Comparison of ENCODE assay signal across 21 cellular contexts in the genomic region with DNA sequence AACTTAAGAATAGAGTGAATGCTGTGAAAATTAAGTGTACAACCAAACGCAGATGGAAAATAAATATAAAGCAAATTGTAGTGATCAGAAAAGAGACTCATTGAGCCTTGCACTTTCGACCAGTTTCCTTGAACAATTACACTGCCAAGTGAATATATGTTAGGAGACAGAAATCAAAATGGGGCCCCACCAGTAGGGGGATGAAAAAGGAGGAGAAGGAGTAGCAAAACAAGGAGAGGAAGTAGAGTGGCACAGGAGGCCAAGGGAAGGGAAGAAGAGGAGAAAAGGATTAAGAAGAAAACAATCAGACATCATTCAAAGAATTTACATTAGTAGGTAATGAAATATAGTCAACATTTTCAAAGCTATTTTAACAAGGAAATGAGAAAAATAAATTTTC.
DNase-seq lines count a peak whose midpoint lies in the region; ATAC-seq, FAIRE-seq and TF ChIP-seq lines count a peak whose summit lies in the region.
"Had no signal": no experiment of that assay in that cellular context is flagged by ENCODE, and none has a peak within 500 bp of the region (broad histone marks: within the 10 kb centered on the region; RNA-seq: fewer than 3 reads in every experiment).

No MANE protein-coding gene starts in this region.

- FAIRE-seq in TTC549 (lab: Jason Lieb, UNC), result peak; percentile 43

- H3K27me3 Mint-ChIP-seq in neural crest cell (ENCODE audit: low read depth), result no peaks in the 10 kb centered on the region
- H3K27me3 Mint-ChIP-seq: activated CD4-positive, alpha-beta T cell treated with anti-CD3 and anti-CD28 coated beads, Interleukin-2, amount 10 ng/mL, durations not matched to agents 7 days and 5 days; activated naive CD8-positive, alpha-beta T cell treated with anti-CD3 and anti-CD28 coated beads, Interleukin-2, amount 50 U/mL, for 24 hours; CD4-positive, alpha-beta T cell; naive B cell; stimulated activated memory B cell treated with anti-CD40 and anti-IgM and Interleukin-4, amounts not matched to agents 10 μg/mL and 1 μg/mL and 100 μg/mL, for 72 hours had no signal

- no peaks in the 10 kb centered on the region for H3K4me1 Mint-ChIP-seq in neural crest cell
- H3K4me1 Mint-ChIP-seq: activated CD4-positive, alpha-beta T cell treated with anti-CD3 and anti-CD28 coated beads, Interleukin-2, amount 10 ng/mL, durations not matched to agents 7 days and 5 days; activated naive CD8-positive, alpha-beta T cell treated with anti-CD3 and anti-CD28 coated beads, Interleukin-2, amount 50 U/mL, for 24 hours; mesothelial cell of epicardium; naive B cell; stimulated activated memory B cell treated with anti-CD40 and anti-IgM and Interleukin-4, amounts not matched to agents 10 μg/mL and 1 μg/mL and 100 μg/mL, for 72 hours had no signal

- H3K4me3 Mint-ChIP-seq in neural crest cell, result no peak overlapping the region
- H3K4me3 Mint-ChIP-seq: activated CD4-positive, alpha-beta T cell treated with anti-CD3 and anti-CD28 coated beads, Interleukin-2, amount 10 ng/mL, durations not matched to agents 7 days and 5 days; activated naive CD8-positive, alpha-beta T cell treated with anti-CD3 and anti-CD28 coated beads, Interleukin-2, amount 50 U/mL, for 24 hours; activated T-cell treated with anti-CD3 and anti-CD28 coated beads, Interleukin-2, amount 50 U/mL, for 4 hours; CD4-positive, alpha-beta T cell; mesothelial cell of epicardium; naive B cell; stimulated activated memory B cell treated with anti-CD40 and anti-IgM and Interleukin-4, amounts not matched to agents 10 μg/mL and 1 μg/mL and 100 μg/mL, for 72 hours had no signal

- ATAC-seq in GM18502 (IDR thresholded peaks at IDR 0.05; ENCODE audit: poor library complexity, unreplicated experiment), result no peak
- ATAC-seq: activated naive CD8-positive, alpha-beta T cell treated with anti-CD3 and anti-CD28 coated beads, Interleukin-2, amount 50 U/mL, for 24 hours; activated T-cell treated with anti-CD3 and anti-CD28 coated beads, Interleukin-2, amount 50 U/mL, for 4 hours; left ventricle myocardium superior; stimulated activated memory B cell treated with anti-CD40 and anti-IgM and Interleukin-4, amounts not matched to agents 10 μg/mL and 1 μg/mL and 100 μg/mL, for 72 hours had no signal

- H3K36me3 Mint-ChIP-seq in neural crest cell (ENCODE audit: low read depth), result no peaks in the 10 kb centered on the region
- H3K36me3 Mint-ChIP-seq: mesothelial cell of epicardium; naive B cell; stimulated activated memory B cell treated with anti-CD40 and anti-IgM and Interleukin-4, amounts not matched to agents 10 μg/mL and 1 μg/mL and 100 μg/mL, for 72 hours had no signal

- DNase-seq in DMS 273 (lab: John Stamatoyannopoulos, UW; ENCODE audit: unreplicated experiment), result peak; percentile 17
- no peak for DNase-seq in DMS 273 treated with DMSO at 0.1 percent for 48 hours (lab: John Stamatoyannopoulos, UW)
- DNase-seq in M059J (ENCODE audit: low read depth), result peak; percentile 2
- DNase-seq in neural crest cell (ENCODE audit: low read depth, low spot score), result no peak
- no peak for DNase-seq in NCI-H510A treated with DMSO at 0.1 percent for 48 hours (lab: John Stamatoyannopoulos, UW)
- DNase-seq in ecto neural progenitor cell (ENCODE audit: low spot score), result no peak
- DNase-seq: 8988T; activated CD4-positive, alpha-beta T cell treated with anti-CD3 and anti-CD28 coated beads, Interleukin-2, amount 10 ng/mL, durations not matched to agents 7 days and 5 days; activated naive CD8-positive, alpha-beta T cell treated with anti-CD3 and anti-CD28 coated beads, Interleukin-2, amount 50 U/mL, for 24 hours; activated T-cell treated with anti-CD3 and anti-CD28 coated beads, Interleukin-2, amount 50 U/mL, for 4 hours; CD4-positive, alpha-beta T cell; islet precursor cell; left ventricle myocardium superior; naive B cell; NCI-H1436 treated with DMSO at 0.1 percent for 48 hours; NCI-H510A; stimulated activated CD4-positive, alpha-beta T cell treated with anti-CD3 and anti-CD28 coated beads, Interleukin-4, amount 100 ng/mL, for 4 hours had no signal

- no peak overlapping the region for H3K27ac Mint-ChIP-seq in neural crest cell (ENCODE audit: unreplicated experiment)
- H3K27ac Mint-ChIP-seq: activated CD4-positive, alpha-beta T cell treated with anti-CD3 and anti-CD28 coated beads, Interleukin-2, amount 10 ng/mL, durations not matched to agents 7 days and 5 days; activated naive CD8-positive, alpha-beta T cell treated with anti-CD3 and anti-CD28 coated beads, Interleukin-2, amount 50 U/mL, for 24 hours; CD4-positive, alpha-beta T cell; mesothelial cell of epicardium; naive B cell; stimulated activated memory B cell treated with anti-CD40 and anti-IgM and Interleukin-4, amounts not matched to agents 10 μg/mL and 1 μg/mL and 100 μg/mL, for 72 hours had no signal

- peak; percentile 30 for TF ChIP-seq CTCF in neural crest cell (conservative IDR thresholded peaks at IDR 0.05)

- H3K9me3 Mint-ChIP-seq in neural crest cell, result no peaks in the 10 kb centered on the region
- H3K9me3 Mint-ChIP-seq: mesothelial cell of epicardium had no signal

Comparison
In these comparisons a context has a peak if more than half of its experiments do, and no peak if none do; other contexts are left out.
1. DNase-seq: peak in DMS 273 (single experiment) and M059J (single experiment); none in DMS 273 treated with DMSO at 0.1 percent for 48 hours (single experiment), neural crest cell (single experiment), NCI-H510A treated with DMSO at 0.1 percent for 48 hours (single experiment) and ecto neural progenitor cell (single experiment).